In the genomic region with DNA sequence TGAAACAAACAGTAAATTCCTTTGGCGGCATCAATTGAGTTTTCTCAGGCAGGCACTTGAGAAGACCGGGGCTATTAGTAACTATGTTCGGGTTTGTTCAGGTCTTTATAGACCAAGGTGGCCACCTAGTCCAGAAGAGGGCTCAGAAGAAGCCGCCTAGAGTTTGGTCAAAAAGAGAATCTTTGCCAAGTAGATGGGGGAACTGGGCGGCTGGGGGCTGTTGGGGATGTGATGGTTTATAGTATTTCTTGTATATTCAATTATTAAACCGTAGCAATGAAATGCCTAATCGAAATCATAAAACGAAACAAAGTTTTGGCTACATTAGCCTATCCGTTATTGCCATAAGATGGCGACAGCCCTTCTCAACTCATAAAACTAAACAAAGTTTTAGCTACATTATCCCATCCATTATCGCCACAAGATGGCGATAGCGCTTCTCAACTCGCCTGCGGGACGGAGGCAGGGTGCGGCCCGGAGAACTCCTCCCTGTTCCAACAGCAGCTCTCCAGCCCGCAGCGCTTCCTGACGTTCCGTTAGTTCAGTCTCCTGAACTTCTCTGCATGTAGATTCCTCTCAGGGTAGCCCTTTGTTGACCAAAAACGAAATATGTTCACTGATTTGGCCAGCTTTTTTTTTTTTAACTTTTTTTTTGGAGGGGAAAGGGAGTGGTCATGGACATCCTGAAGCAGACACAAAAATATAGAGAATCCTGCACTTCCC, we compare ENCODE assay signal across 1 cellular context.
A peak's percentile ranks its signal among the peaks of the same experiment; 100 is the strongest.
TF ChIP-seq lines count a peak whose summit lies in the region.

No MANE protein-coding gene starts in this region.

TF ChIP-seq in HEK293, 187 proteins besides CTCF, POLR2A, EP300 and RAD21 (continued from another document):
- TF ChIP-seq SP3 (tag by site-specific recombination; IDR thresholded peaks at IDR 0.05) (0 out of 2 replicates have a peak, but pooled peaks have one; percentile 15), IKZF3 (tag by site-specific recombination; IDR thresholded peaks at IDR 0.05) (peak; percentile 85), KLF7 (tag by site-specific recombination; IDR thresholded peaks at IDR 0.05; ENCODE audit: borderline replicate concordance) (peak; percentile 51; the same call in 1 of the 2 replicates), ZSCAN30 (tag by site-specific recombination; IDR thresholded peaks at IDR 0.05) (peak; percentile 76; the same call in 1 of the 2 replicates), ZNF394 (tag by site-specific recombination; IDR thresholded peaks at IDR 0.05; ENCODE audit: borderline replicate concordance) (peak; percentile 28; the same call in 1 of the 2 replicates), GLIS1 (tag by site-specific recombination; IDR thresholded peaks at IDR 0.05) (no peak), ZNF121 (tag by site-specific recombination; IDR thresholded peaks at IDR 0.05) (no peak), ZNF214 (tag by site-specific recombination; IDR thresholded peaks at IDR 0.05; ENCODE audit: borderline replicate concordance) (no peak), ZEB2 (tag by site-specific recombination; IDR thresholded peaks at IDR 0.05) (peak; percentile 69; the same call in 1 of the 2 replicates), YY1 (tag by site-specific recombination; IDR thresholded peaks at IDR 0.05) (peak; percentile 63; the same call in 1 of the 2 replicates), ZNF660 (tag by site-specific recombination; IDR thresholded peaks at IDR 0.05) (peak; percentile 53), WT1 (tag by site-specific recombination; IDR thresholded peaks at IDR 0.05) (peak; percentile 31), ZNF140 (tag by site-specific recombination; IDR thresholded peaks at IDR 0.05) (no peak), ZNF184 (tag by site-specific recombination; IDR thresholded peaks at IDR 0.05) (peak; percentile 54; the same call in 1 of the 2 replicates), ZNF596 (tag by site-specific recombination; IDR thresholded peaks at IDR 0.05) (no peak), ZNF341 (tag by site-specific recombination; IDR thresholded peaks at IDR 0.05; ENCODE audit: low read depth) (peak; percentile 86), ZFP37 (tag by site-specific recombination; IDR thresholded peaks at IDR 0.05) (0 out of 2 replicates have a peak, but pooled peaks have one; percentile 40), ZNF654 (tag by site-specific recombination; IDR thresholded peaks at IDR 0.05; ENCODE audit: low read depth) (peak; percentile 95), ZNF629 (tag by site-specific recombination; IDR thresholded peaks at IDR 0.05) (peak; percentile 50; the same call in 1 of the 2 replicates), ZNF335 (tag by site-specific recombination; conservative IDR thresholded peaks at IDR 0.05) (peak; percentile 60), ZBTB17 (tag by site-specific recombination; IDR thresholded peaks at IDR 0.05) (peak; percentile 66), ZNF600 (tag by site-specific recombination; IDR thresholded peaks at IDR 0.05) (peak; percentile 79), ZNF76 (tag by site-specific recombination; IDR thresholded peaks at IDR 0.05; ENCODE audit: borderline replicate concordance, low read depth) (no peak), SP7 (tag by site-specific recombination; IDR thresholded peaks at IDR 0.05) (peak; percentile 50; the same call in 1 of the 2 replicates), KLF16 (tag by site-specific recombination; IDR thresholded peaks at IDR 0.05) (no peak), ZNF2 (tag by site-specific recombination; IDR thresholded peaks at IDR 0.05) (0 out of 2 replicates have a peak, but pooled peaks have one; percentile 42), KLF8 (tag by site-specific recombination; IDR thresholded peaks at IDR 0.05) (peak; percentile 75), ZNF555 (tag by site-specific recombination; conservative IDR thresholded peaks at IDR 0.05) (no peak), ZNF501 (tag by site-specific recombination; IDR thresholded peaks at IDR 0.05) (peak; percentile 38; the same call in 1 of the 2 replicates), KLF10 (tag by site-specific recombination; IDR thresholded peaks at IDR 0.05) (0 out of 2 replicates have a peak, but pooled peaks have one; percentile 4), ZNF510 (tag by site-specific recombination; IDR thresholded peaks at IDR 0.05; ENCODE audit: insufficient replicate concordance) (no peak), ZNF248 (tag by site-specific recombination; IDR thresholded peaks at IDR 0.05) (no peak)
- TF ChIP-seq, protein P1, sequence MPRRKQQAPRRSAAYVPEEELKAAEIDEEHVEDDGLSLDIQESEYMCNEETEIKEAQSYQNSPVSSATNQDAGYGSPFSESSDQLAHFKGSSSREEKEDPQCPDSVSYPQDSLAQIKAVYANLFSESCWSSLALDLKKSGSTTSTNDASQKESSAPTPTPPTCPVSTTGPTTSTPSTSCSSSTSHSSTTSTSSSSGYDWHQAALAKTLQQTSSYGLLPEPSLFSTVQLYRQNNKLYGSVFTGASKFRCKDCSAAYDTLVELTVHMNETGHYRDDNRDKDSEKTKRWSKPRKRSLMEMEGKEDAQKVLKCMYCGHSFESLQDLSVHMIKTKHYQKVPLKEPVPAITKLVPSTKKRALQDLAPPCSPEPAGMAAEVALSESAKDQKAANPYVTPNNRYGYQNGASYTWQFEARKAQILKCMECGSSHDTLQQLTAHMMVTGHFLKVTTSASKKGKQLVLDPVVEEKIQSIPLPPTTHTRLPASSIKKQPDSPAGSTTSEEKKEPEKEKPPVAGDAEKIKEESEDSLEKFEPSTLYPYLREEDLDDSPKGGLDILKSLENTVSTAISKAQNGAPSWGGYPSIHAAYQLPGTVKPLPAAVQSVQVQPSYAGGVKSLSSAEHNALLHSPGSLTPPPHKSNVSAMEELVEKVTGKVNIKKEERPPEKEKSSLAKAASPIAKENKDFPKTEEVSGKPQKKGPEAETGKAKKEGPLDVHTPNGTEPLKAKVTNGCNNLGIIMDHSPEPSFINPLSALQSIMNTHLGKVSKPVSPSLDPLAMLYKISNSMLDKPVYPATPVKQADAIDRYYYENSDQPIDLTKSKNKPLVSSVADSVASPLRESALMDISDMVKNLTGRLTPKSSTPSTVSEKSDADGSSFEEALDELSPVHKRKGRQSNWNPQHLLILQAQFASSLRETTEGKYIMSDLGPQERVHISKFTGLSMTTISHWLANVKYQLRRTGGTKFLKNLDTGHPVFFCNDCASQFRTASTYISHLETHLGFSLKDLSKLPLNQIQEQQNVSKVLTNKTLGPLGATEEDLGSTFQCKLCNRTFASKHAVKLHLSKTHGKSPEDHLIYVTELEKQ (tag by site-specific recombination; IDR thresholded peaks at IDR 0.05; ENCODE audit: borderline replicate concordance), result no peak
- TF ChIP-seq, protein P2, sequence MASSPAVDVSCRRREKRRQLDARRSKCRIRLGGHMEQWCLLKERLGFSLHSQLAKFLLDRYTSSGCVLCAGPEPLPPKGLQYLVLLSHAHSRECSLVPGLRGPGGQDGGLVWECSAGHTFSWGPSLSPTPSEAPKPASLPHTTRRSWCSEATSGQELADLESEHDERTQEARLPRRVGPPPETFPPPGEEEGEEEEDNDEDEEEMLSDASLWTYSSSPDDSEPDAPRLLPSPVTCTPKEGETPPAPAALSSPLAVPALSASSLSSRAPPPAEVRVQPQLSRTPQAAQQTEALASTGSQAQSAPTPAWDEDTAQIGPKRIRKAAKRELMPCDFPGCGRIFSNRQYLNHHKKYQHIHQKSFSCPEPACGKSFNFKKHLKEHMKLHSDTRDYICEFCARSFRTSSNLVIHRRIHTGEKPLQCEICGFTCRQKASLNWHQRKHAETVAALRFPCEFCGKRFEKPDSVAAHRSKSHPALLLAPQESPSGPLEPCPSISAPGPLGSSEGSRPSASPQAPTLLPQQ (tag by site-specific recombination; IDR thresholded peaks at IDR 0.05), result 0 out of 2 replicates have a peak, but pooled peaks have one; percentile 21
- TF ChIP-seq, protein P3, sequence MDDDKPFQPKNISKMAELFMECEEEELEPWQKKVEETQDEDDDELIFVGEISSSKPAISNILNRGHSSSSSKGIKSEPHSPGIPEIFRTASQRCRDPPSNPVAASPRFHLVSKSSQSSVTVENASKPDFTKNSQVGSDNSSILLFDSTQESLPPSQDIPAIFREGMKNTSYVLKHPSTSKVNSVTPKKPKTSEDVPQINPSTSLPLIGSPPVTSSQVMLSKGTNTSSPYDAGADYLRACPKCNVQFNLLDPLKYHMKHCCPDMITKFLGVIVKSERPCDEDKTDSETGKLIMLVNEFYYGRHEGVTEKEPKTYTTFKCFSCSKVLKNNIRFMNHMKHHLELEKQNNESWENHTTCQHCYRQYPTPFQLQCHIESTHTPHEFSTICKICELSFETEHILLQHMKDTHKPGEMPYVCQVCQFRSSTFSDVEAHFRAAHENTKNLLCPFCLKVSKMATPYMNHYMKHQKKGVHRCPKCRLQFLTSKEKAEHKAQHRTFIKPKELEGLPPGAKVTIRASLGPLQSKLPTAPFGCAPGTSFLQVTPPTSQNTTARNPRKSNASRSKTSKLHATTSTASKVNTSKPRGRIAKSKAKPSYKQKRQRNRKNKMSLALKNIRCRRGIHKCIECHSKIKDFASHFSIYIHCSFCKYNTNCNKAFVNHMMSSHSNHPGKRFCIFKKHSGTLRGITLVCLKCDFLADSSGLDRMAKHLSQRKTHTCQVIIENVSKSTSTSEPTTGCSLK (tag by site-specific recombination; IDR thresholded peaks at IDR 0.05), result no peak
- TF ChIP-seq, protein P4, sequence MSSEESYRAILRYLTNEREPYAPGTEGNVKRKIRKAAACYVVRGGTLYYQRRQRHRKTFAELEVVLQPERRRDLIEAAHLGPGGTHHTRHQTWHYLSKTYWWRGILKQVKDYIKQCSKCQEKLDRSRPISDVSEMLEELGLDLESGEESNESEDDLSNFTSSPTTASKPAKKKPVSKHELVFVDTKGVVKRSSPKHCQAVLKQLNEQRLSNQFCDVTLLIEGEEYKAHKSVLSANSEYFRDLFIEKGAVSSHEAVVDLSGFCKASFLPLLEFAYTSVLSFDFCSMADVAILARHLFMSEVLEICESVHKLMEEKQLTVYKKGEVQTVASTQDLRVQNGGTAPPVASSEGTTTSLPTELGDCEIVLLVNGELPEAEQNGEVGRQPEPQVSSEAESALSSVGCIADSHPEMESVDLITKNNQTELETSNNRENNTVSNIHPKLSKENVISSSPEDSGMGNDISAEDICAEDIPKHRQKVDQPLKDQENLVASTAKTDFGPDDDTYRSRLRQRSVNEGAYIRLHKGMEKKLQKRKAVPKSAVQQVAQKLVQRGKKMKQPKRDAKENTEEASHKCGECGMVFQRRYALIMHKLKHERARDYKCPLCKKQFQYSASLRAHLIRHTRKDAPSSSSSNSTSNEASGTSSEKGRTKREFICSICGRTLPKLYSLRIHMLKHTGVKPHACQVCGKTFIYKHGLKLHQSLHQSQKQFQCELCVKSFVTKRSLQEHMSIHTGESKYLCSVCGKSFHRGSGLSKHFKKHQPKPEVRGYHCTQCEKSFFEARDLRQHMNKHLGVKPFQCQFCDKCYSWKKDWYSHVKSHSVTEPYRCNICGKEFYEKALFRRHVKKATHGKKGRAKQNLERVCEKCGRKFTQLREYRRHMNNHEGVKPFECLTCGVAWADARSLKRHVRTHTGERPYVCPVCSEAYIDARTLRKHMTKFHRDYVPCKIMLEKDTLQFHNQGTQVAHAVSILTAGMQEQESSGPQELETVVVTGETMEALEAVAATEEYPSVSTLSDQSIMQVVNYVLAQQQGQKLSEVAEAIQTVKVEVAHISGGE (tag by site-specific recombination; conservative IDR thresholded peaks at IDR 0.05; ENCODE audit: low read depth), result peak; percentile 24; the same call in 1 of the 2 replicates
- TF ChIP-seq, protein P5, sequence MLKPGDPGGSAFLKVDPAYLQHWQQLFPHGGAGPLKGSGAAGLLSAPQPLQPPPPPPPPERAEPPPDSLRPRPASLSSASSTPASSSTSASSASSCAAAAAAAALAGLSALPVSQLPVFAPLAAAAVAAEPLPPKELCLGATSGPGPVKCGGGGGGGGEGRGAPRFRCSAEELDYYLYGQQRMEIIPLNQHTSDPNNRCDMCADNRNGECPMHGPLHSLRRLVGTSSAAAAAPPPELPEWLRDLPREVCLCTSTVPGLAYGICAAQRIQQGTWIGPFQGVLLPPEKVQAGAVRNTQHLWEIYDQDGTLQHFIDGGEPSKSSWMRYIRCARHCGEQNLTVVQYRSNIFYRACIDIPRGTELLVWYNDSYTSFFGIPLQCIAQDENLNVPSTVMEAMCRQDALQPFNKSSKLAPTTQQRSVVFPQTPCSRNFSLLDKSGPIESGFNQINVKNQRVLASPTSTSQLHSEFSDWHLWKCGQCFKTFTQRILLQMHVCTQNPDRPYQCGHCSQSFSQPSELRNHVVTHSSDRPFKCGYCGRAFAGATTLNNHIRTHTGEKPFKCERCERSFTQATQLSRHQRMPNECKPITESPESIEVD (tag by site-specific recombination; IDR thresholded peaks at IDR 0.05), result no peak
